In the genomic region with DNA sequence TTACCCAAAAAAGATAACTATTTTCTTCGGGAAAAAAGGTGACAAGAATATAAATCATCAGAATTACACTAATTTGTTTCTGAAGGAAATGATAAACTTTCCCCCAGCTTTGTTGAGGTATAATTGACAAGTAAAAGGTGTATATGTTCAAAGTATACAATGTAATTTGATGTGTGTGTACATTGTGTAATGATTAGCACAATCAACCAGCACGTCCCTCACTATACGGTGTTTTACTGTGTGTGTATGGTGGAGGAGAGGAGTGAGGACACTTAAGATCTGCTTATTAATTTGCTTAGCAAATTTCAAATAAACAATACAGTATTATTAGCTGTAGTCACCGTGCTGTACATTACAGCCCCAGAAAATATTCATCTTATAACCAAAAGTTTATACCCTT, we compare ENCODE assay signal across 24 cellular contexts.
"Had no signal": no experiment of that assay in that cellular context is flagged by ENCODE, and none has a peak within 500 bp of the region (broad histone marks: within the 10 kb centered on the region; RNA-seq: fewer than 3 reads in every experiment).

No MANE protein-coding gene starts in this region.

- ATAC-seq: effector memory CD8-positive, alpha-beta T cell; esophagus mucosa; gastrocnemius medialis; heart right ventricle; left cardiac atrium; left lobe of liver; left ventricle myocardium superior; lower lobe of right lung had no signal

- H3K27me3 ChIP-seq: colonic mucosa, esophagus squamous epithelium, gastrocnemius medialis, heart right ventricle had no signal

- H3K36me3 ChIP-seq: colonic mucosa, esophagus squamous epithelium, gastrocnemius medialis, heart right ventricle had no signal

- H3K9me3 ChIP-seq: colonic mucosa, esophagus squamous epithelium, gastrocnemius medialis, heart right ventricle, lower lobe of right lung had no signal

- H3K9me3 Mint-ChIP-seq: dendritic cell treated with granulocyte-macrophage colony-stimulating factor and Interleukin-4, amounts not matched to agents 40 ng/mL and 50 ng/mL, for 4 days; effector memory CD8-positive, alpha-beta T cell; endodermal cell; mesothelial cell of epicardium; naive B cell had no signal

- H3K4me3 ChIP-seq: colonic mucosa, esophagus squamous epithelium, gastrocnemius medialis, heart right ventricle, lower lobe of right lung had no signal

- DNase-seq: colonic mucosa; cortex of kidney; effector CD8-positive, alpha-beta T cell; effector memory CD8-positive, alpha-beta T cell; endodermal cell; erythroblast; esophagus squamous epithelium; foreskin fibroblast; foreskin melanocyte; gastrocnemius medialis; glutamatergic neuron; head of caudate nucleus; heart right ventricle; hippocampal formation; left cardiac atrium; left ventricle myocardium superior; lower lobe of right lung; mesenchymal stem cell; naive B cell had no signal

- H3K27me3 Mint-ChIP-seq: dendritic cell treated with granulocyte-macrophage colony-stimulating factor and Interleukin-4, amounts not matched to agents 40 ng/mL and 50 ng/mL, for 4 days; effector memory CD8-positive, alpha-beta T cell; naive B cell had no signal

- H3K4me1 ChIP-seq: colonic mucosa had no signal

- H3K27ac ChIP-seq: colonic mucosa, epithelial cell of prostate, esophagus squamous epithelium, gastrocnemius medialis, heart right ventricle, lower lobe of right lung had no signal

- H3K4me3 Mint-ChIP-seq: dendritic cell treated with granulocyte-macrophage colony-stimulating factor and Interleukin-4, amounts not matched to agents 40 ng/mL and 50 ng/mL, for 4 days; effector memory CD8-positive, alpha-beta T cell; endodermal cell; mesothelial cell of epicardium; naive B cell had no signal

- H3K27ac Mint-ChIP-seq: dendritic cell treated with granulocyte-macrophage colony-stimulating factor and Interleukin-4, amounts not matched to agents 40 ng/mL and 50 ng/mL, for 4 days; effector memory CD8-positive, alpha-beta T cell; endodermal cell; mesothelial cell of epicardium; naive B cell had no signal
